In the genomic region with DNA sequence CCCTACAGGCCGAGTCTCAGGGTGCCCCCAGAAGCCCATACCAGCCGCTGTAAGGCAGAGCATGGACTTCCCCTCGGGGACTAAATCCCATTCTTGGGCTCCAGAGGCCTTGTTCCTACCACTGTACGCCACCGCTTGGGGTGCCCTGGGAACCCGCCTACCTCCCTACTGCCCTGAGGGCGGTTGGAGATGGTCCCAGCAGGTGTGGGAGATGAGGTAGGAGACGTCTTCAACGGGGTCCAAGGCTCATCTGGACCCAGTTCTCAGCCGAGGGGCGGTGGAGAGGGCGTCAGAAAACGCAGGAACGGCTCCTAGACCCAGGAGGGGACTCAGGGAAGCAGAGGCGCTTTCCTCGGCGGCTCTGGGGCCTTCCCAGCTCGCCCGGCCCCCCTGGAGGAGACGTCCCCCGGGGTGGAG, we compare ENCODE assay signal across 8 cellular contexts. TPM values are rescaled to one million over a fixed set of nuclear protein-coding genes. Genes with fewer than 3 reads are reported as not detected.
DNase-seq lines count a peak whose midpoint lies in the region; ATAC-seq and TF ChIP-seq lines count a peak whose summit lies in the region.

No MANE protein-coding gene starts in this region.

- H4K20me1 ChIP-seq in DND-41 (ENCODE audit: insufficient read depth, low read length): no peaks in the 10 kb centered on the region

- H3K36me3 ChIP-seq in DND-41 (ENCODE audit: insufficient read depth, low read length) (peaks cover 45% of the 10 kb centered on the region), iPS DF 6.9 (ENCODE audit: control insufficient read depth, insufficient read depth, low read length) (peaks cover 3% of the 10 kb centered on the region; the same call in 1 of the 2 replicates), gastrocnemius medialis (peaks cover 0 to 7% of the 10 kb centered on the region in 2 donors)

- H3K27me3 Mint-ChIP-seq in WTC11 (ENCODE audit: low read depth): peaks cover 17% of the 10 kb centered on the region

- no peak for TF ChIP-seq POLR2A in gastrocnemius medialis (IDR thresholded peaks at IDR 0.05)

- H3K4me1 Mint-ChIP-seq in WTC11: peaks cover 23% of the 10 kb centered on the region

- H3K27me3 ChIP-seq in DND-41 (ENCODE audit: insufficient read depth, low read length, poor library complexity) (no peaks in the 10 kb centered on the region), iPS DF 6.9 (ENCODE audit: control insufficient read depth, insufficient read depth, low read length) (no peaks in the 10 kb centered on the region), gastrocnemius medialis (no peaks in the 10 kb centered on the region)

- ATAC-seq in DND-41 (ENCODE audit: insufficient read depth, low read depth) (no peak), WTC11 (no peak), gastrocnemius medialis (no peak), GM21825 (IDR thresholded peaks at IDR 0.05; ENCODE audit: unreplicated experiment) (no peak), GM21576 (IDR thresholded peaks at IDR 0.05; ENCODE audit: unreplicated experiment) (no peak)

- H3K4me3 ChIP-seq in DND-41 (ENCODE audit: low read depth in 1 of 2, low read length in 2 of 2): peak overlapping the region in 1 of 2 experiments; percentile 94; a peak in 2 of 4 replicates
- peak overlapping the region; percentile 17; the same call in 1 of the 2 replicates for H3K4me3 ChIP-seq in iPS DF 6.9 (ENCODE audit: low read length)
- peak overlapping the region; percentile 73 to 85 (median 78) for H3K4me3 ChIP-seq in gastrocnemius medialis

- POLR2A ChIA-PET in WTC11 (lab: Charles Lee): interaction anchor here (0.6 to 1.3 kb wide), 2 partner anchors 18 to 99 kb away, joined by 3 read pairs; partner anchors contain the start of gene ZNF551

- peak overlapping the region; percentile 99 for H2AFZ ChIP-seq in DND-41 (ENCODE audit: low read depth, low read length)

- peaks cover 35% of the 10 kb centered on the region for H3K9me3 Mint-ChIP-seq in WTC11

- intact Hi-C loops in gastrocnemius medialis (cut with DNase I; ENCODE audit: low total_unique reads): no loop called here

- H3K4me1 ChIP-seq in DND-41 (ENCODE audit: insufficient read depth, low read length): peaks cover 37% of the 10 kb centered on the region
- H3K4me1 ChIP-seq in iPS DF 6.9 (ENCODE audit: control insufficient read depth, insufficient read depth, low read length): no peaks in the 10 kb centered on the region
- H3K4me1 ChIP-seq in gastrocnemius medialis: peaks cover 11 to 23% of the 10 kb centered on the region in 2 donors

- in situ Hi-C loops in gastrocnemius medialis (cut with MboI; ENCODE audit: low sequenced_read_pairs in 4 of 4): no loop called here

- no CpG with 5 or more reads among the region's 21 CpGs for WGBS in iPS DF 6.9 (ENCODE audit: insufficient coverage, insufficient read length)

- H3K4me2 ChIP-seq in DND-41 (ENCODE audit: insufficient read depth, low read length): peak overlapping the region; percentile 98

- peaks cover 54% of the 10 kb centered on the region for H3K9me3 ChIP-seq in DND-41 (ENCODE audit: insufficient read depth, low read length, severe bottlenecking)
- no peaks in the 10 kb centered on the region for H3K9me3 ChIP-seq in iPS DF 6.9 (ENCODE audit: control insufficient read depth, insufficient read depth, low read length)
- peaks cover 0 to 5% (median 0%) of the 10 kb centered on the region in 3 donors for H3K9me3 ChIP-seq in gastrocnemius medialis

- H3K27ac ChIP-seq in DND-41 (ENCODE audit: low read length) (no peak overlapping the region), iPS DF 6.9 (ENCODE audit: low read length) (no peak overlapping the region), gastrocnemius medialis (peak overlapping the region in 1 of 4 donors; percentile 48)

- TF ChIP-seq CTCF in DND-41 (IDR thresholded peaks at IDR 0.05; ENCODE audit: borderline replicate concordance, extremely low read depth, low read length, poor library complexity, severe bottlenecking): no peak
- TF ChIP-seq CTCF in WTC11 (IDR thresholded peaks at IDR 0.05): no peak
- TF ChIP-seq CTCF in gastrocnemius medialis (IDR thresholded peaks at IDR 0.05 in 4 of 5, conservative IDR thresholded peaks at IDR 0.05 in 1 of 5): no peak

- no peak overlapping the region for H3K27ac Mint-ChIP-seq in WTC11

- CTCF ChIA-PET in WTC11 (lab: Charles Lee): interaction anchor here (1.0 to 1.5 kb wide), 4 partner anchors 16 to 194 kb away, joined by 3 to 6 read pairs (median 3); partner anchors contain the start of genes ZNF530 and ZNF551

- peaks cover 43% of the 10 kb centered on the region for H3K79me2 ChIP-seq in DND-41 (ENCODE audit: insufficient read depth, low read length)

- H3K36me3 Mint-ChIP-seq in WTC11: peaks cover 47% of the 10 kb centered on the region

- DNase-seq in DND-41 (no peak), WTC11 (ENCODE audit: low spot score) (no peak), iPS DF 6.9 (ENCODE audit: low read depth, low spot score) (no peak), gastrocnemius medialis (no peak)
- DNase-seq in stimulated activated naive CD4-positive, alpha-beta T cell (lab: John Stamatoyannopoulos, UW): no peak
- DNase-seq in stimulated activated CD4-positive, alpha-beta T cell treated with anti-CD3 and anti-CD28 coated beads, Interleukin-4, amount 100 ng/mL, for 1 hour: no peak

- H3K9ac ChIP-seq in DND-41 (ENCODE audit: low read depth, low read length): peak overlapping the region; percentile 76; the same call in 1 of the 2 replicates

- peak overlapping the region; percentile 97 for H3K4me3 Mint-ChIP-seq in WTC11

TF ChIP-seq in WTC11, 78 proteins besides CTCF, POLR2A, EP300 and RAD21:
- TF ChIP-seq, protein P1, sequence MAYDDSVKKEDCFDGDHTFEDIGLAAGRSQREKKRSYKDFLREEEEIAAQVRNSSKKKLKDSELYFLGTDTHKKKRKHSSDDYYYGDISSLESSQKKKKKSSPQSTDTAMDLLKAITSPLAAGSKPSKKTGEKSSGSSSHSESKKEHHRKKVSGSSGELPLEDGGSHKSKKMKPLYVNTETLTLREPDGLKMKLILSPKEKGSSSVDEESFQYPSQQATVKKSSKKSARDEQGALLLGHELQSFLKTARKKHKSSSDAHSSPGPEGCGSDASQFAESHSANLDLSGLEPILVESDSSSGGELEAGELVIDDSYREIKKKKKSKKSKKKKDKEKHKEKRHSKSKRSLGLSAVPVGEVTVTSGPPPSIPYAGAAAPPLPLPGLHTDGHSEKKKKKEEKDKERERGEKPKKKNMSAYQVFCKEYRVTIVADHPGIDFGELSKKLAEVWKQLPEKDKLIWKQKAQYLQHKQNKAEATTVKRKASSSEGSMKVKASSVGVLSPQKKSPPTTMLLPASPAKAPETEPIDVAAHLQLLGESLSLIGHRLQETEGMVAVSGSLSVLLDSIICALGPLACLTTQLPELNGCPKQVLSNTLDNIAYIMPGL (CRISPR knock-in tag; IDR thresholded peaks at IDR 0.05): no peak
- TF ChIP-seq MAX (CRISPR knock-in tag; IDR thresholded peaks at IDR 0.05) (no peak), TP53 (CRISPR knock-in tag; IDR thresholded peaks at IDR 0.05) (no peak), NFYB (CRISPR knock-in tag; conservative IDR thresholded peaks at IDR 0.05; ENCODE audit: low read depth) (no peak), TEAD1 (CRISPR knock-in tag; IDR thresholded peaks at IDR 0.05) (no peak), ZNF423 (CRISPR knock-in tag; IDR thresholded peaks at IDR 0.05) (no peak)
- TF ChIP-seq, protein P2, sequence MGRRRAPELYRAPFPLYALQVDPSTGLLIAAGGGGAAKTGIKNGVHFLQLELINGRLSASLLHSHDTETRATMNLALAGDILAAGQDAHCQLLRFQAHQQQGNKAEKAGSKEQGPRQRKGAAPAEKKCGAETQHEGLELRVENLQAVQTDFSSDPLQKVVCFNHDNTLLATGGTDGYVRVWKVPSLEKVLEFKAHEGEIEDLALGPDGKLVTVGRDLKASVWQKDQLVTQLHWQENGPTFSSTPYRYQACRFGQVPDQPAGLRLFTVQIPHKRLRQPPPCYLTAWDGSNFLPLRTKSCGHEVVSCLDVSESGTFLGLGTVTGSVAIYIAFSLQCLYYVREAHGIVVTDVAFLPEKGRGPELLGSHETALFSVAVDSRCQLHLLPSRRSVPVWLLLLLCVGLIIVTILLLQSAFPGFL (CRISPR knock-in tag; IDR thresholded peaks at IDR 0.05; ENCODE audit: borderline replicate concordance): no peak
- TF ChIP-seq, protein P3, sequence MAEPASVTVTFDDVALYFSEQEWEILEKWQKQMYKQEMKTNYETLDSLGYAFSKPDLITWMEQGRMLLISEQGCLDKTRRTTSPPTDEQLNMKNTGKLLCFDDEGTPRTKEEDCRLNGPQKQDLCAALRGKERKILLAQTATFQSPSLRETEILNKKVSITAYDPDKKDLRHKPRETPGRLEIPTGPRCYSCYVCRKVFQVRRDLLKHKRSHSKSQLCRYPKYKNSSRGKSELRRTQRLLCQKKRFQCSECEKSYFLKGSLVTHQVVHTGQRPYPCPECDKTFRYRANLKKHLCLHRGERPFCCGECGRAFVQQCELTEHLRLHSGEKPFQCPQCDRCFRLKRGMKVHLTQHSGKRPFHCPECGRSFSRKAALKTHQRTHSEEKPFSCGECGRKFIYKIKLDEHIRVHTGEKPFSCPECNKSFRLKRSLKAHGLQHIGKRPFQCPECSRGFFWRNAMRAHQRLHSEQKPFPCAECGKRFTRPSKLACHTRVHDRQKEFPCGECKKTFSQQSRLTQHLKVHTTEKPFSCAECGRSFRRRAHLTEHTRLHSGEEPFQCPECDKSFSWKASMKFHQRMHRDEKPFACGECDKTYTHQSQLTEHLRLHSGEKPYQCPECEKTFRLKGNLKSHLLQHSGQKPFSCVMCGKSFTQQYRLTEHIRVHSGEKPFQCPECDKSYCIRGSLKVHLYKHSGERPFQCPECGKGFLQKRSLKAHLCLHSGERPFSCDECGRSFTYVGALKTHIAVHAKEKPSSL (CRISPR knock-in tag; conservative IDR thresholded peaks at IDR 0.05): no peak

RNA-seq across cellular contexts. Expression of gene ZIK1, which starts 0.8 kb away (rescaled TPM):
- total RNA-seq in WTC11 (2021) (30.0 to 31.5 TPM (median 31.1 TPM) in 3 replicates), gastrocnemius medialis (1 to 10 TPM in 2 of 4 donors, under 1 TPM in 2; 0.71 to 2.0 (median 1.1) TPM)

RNA-seq across cellular contexts. Expression of gene ZNF416, which starts 4.4 kb away (rescaled TPM):
- 8.3 to 10.0 TPM (median 9.1 TPM) in 3 replicates for total RNA-seq in WTC11 (2021)
- 1 to 10 TPM in 2 of 4 donors, under 1 TPM in 2; 0.87 to 2.0 (median 1.4) TPM for total RNA-seq in gastrocnemius medialis

RNA-seq across cellular contexts. Expression of gene ZNF530, which starts 16.6 kb away (rescaled TPM):
- total RNA-seq in WTC11 (2021): 10.4 to 12.0 TPM (median 11.2 TPM) in 3 replicates
- 1 to 10 TPM in 3 of 4 donors, under 1 TPM in 1; 0.86 to 4.2 (median 3.4) TPM for total RNA-seq in gastrocnemius medialis

RNA-seq across cellular contexts. Expression of gene ZNF550, which starts 23.4 kb away (rescaled TPM):
- 13.0 to 17.5 TPM (median 15.5 TPM) in 3 replicates for total RNA-seq in WTC11 (2021)
- 1 to 10 TPM in 3 of 4 donors, under 1 TPM in 1; 0.87 to 9.1 (median 2.6) TPM for total RNA-seq in gastrocnemius medialis

RNA-seq across cellular contexts. Expression of gene ZNF134, which starts 30.9 kb away (rescaled TPM):
- 46.8 to 53.1 TPM (median 52.5 TPM) in 3 replicates for total RNA-seq in WTC11 (2021)
- total RNA-seq in gastrocnemius medialis: 10 to 100 TPM in 1 of 4 donors, 1 to 10 TPM in 3; 4.2 to 13.1 (median 8.0) TPM

Comparison
In these comparisons a context has a peak if more than half of its experiments do, and no peak if none do; other contexts are left out.
1. RNA of gene ZIK1, which starts 0.8 kb away (total RNA-seq): 30.0 to 31.5 TPM in WTC11; 0.71 to 2.0 TPM in gastrocnemius medialis; every median in the first group is over 10 times any median in the second.